In the genomic region with DNA sequence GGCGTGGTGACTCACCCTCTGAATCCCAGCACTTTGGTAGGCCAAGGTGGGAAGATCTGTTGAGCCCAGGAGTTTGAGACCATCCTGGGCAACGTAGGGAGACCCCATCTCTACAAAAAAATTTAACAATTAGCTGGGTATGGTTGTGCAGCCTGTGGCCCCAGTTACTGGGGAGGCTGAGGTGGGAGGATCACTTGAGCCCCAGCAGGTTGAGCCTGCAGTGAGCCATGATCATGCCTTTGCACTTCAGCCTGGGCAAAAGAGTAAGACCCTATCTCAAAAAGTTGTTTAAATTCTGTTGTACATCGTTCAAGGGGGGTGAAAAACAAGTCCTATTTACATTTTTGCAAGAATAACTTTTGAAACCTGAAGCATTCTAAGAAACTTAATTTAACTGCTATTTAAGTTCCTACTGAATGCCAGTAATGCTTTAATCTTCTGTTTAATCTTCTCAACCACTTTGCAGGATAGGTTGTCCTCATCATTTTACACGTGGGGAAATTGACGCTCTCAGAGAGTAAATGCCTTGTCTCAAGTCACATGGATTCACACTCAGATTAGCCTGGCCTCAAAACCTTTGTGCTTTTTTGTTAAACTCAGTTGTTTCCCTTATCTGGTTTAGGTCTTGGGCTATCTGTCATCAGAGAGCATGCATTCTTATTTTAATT, we compare ENCODE assay signal across 1 cellular context.
TF ChIP-seq lines count a peak whose summit lies in the region.

No MANE protein-coding gene starts in this region.

TF ChIP-seq in K562, 482 proteins besides CTCF, POLR2A, EP300 and RAD21 (continued from another document):
- TF ChIP-seq, protein P1, sequence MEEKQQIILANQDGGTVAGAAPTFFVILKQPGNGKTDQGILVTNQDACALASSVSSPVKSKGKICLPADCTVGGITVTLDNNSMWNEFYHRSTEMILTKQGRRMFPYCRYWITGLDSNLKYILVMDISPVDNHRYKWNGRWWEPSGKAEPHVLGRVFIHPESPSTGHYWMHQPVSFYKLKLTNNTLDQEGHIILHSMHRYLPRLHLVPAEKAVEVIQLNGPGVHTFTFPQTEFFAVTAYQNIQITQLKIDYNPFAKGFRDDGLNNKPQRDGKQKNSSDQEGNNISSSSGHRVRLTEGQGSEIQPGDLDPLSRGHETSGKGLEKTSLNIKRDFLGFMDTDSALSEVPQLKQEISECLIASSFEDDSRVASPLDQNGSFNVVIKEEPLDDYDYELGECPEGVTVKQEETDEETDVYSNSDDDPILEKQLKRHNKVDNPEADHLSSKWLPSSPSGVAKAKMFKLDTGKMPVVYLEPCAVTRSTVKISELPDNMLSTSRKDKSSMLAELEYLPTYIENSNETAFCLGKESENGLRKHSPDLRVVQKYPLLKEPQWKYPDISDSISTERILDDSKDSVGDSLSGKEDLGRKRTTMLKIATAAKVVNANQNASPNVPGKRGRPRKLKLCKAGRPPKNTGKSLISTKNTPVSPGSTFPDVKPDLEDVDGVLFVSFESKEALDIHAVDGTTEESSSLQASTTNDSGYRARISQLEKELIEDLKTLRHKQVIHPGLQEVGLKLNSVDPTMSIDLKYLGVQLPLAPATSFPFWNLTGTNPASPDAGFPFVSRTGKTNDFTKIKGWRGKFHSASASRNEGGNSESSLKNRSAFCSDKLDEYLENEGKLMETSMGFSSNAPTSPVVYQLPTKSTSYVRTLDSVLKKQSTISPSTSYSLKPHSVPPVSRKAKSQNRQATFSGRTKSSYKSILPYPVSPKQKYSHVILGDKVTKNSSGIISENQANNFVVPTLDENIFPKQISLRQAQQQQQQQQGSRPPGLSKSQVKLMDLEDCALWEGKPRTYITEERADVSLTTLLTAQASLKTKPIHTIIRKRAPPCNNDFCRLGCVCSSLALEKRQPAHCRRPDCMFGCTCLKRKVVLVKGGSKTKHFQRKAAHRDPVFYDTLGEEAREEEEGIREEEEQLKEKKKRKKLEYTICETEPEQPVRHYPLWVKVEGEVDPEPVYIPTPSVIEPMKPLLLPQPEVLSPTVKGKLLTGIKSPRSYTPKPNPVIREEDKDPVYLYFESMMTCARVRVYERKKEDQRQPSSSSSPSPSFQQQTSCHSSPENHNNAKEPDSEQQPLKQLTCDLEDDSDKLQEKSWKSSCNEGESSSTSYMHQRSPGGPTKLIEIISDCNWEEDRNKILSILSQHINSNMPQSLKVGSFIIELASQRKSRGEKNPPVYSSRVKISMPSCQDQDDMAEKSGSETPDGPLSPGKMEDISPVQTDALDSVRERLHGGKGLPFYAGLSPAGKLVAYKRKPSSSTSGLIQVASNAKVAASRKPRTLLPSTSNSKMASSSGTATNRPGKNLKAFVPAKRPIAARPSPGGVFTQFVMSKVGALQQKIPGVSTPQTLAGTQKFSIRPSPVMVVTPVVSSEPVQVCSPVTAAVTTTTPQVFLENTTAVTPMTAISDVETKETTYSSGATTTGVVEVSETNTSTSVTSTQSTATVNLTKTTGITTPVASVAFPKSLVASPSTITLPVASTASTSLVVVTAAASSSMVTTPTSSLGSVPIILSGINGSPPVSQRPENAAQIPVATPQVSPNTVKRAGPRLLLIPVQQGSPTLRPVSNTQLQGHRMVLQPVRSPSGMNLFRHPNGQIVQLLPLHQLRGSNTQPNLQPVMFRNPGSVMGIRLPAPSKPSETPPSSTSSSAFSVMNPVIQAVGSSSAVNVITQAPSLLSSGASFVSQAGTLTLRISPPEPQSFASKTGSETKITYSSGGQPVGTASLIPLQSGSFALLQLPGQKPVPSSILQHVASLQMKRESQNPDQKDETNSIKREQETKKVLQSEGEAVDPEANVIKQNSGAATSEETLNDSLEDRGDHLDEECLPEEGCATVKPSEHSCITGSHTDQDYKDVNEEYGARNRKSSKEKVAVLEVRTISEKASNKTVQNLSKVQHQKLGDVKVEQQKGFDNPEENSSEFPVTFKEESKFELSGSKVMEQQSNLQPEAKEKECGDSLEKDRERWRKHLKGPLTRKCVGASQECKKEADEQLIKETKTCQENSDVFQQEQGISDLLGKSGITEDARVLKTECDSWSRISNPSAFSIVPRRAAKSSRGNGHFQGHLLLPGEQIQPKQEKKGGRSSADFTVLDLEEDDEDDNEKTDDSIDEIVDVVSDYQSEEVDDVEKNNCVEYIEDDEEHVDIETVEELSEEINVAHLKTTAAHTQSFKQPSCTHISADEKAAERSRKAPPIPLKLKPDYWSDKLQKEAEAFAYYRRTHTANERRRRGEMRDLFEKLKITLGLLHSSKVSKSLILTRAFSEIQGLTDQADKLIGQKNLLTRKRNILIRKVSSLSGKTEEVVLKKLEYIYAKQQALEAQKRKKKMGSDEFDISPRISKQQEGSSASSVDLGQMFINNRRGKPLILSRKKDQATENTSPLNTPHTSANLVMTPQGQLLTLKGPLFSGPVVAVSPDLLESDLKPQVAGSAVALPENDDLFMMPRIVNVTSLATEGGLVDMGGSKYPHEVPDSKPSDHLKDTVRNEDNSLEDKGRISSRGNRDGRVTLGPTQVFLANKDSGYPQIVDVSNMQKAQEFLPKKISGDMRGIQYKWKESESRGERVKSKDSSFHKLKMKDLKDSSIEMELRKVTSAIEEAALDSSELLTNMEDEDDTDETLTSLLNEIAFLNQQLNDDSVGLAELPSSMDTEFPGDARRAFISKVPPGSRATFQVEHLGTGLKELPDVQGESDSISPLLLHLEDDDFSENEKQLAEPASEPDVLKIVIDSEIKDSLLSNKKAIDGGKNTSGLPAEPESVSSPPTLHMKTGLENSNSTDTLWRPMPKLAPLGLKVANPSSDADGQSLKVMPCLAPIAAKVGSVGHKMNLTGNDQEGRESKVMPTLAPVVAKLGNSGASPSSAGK (IDR thresholded peaks at IDR 0.05) = 0 out of 2 replicates have a peak, but pooled peaks have one; percentile 21
- TF ChIP-seq TAF9B (IDR thresholded peaks at IDR 0.05; ENCODE audit: partially characterized antibody) = no peak
